ENCODE assay signal across 33 cellular contexts in genomic region chr2:202109139-202109736, GRCh38. TPM values are rescaled to one million over a fixed set of nuclear protein-coding genes. Genes with fewer than 3 reads are reported as not detected.
DNase-seq lines count a peak whose midpoint lies in the region; ATAC-seq and TF ChIP-seq lines count a peak whose summit lies in the region.
"Had no signal": no experiment of that assay in that cellular context is flagged by ENCODE, and none has a peak within 500 bp of the region (broad histone marks: within the 10 kb centered on the region; RNA-seq: fewer than 3 reads in every experiment).

No MANE protein-coding gene starts in this region.

- ATAC-seq in HG03280 (IDR thresholded peaks at IDR 0.05; ENCODE audit: unreplicated experiment) (no peak), upper lobe of right lung (no peak)
- ATAC-seq: activated CD4-positive, CD25-positive, alpha-beta regulatory T cell treated with anti-CD3 and anti-CD28 coated beads, Interleukin-2, amount 50 U/mL, for 24 hours; naive thymus-derived CD8-positive, alpha-beta T cell; T-helper 17 cell had no signal

- H3K4me1 ChIP-seq in upper lobe of right lung: no peaks in the 10 kb centered on the region

- no peak for TF ChIP-seq CTCF in type B pancreatic cell (conservative IDR thresholded peaks at IDR 0.05)
- no peak for TF ChIP-seq CTCF in upper lobe of right lung (IDR thresholded peaks at IDR 0.05)

- intact Hi-C loops in upper lobe of right lung (cut with DNase I): no loop called here

- no peak overlapping the region for H3K4me3 Mint-ChIP-seq in type B pancreatic cell
- H3K4me3 Mint-ChIP-seq: activated naive CD8-positive, alpha-beta T cell treated with anti-CD3 and anti-CD28 coated beads, Interleukin-2, amount 10 ng/mL, durations not matched to agents 7 days and 5 days; central memory CD8-positive, alpha-beta T cell; naive thymus-derived CD8-positive, alpha-beta T cell; T-helper 17 cell had no signal

- peak overlapping the region; percentile 53 for H3K27ac Mint-ChIP-seq in type B pancreatic cell
- H3K27ac Mint-ChIP-seq: activated naive CD8-positive, alpha-beta T cell treated with anti-CD3 and anti-CD28 coated beads, Interleukin-2, amount 10 ng/mL, durations not matched to agents 7 days and 5 days; naive thymus-derived CD8-positive, alpha-beta T cell; T-helper 17 cell had no signal

- H3K4me1 Mint-ChIP-seq in type B pancreatic cell (ENCODE audit: unreplicated experiment): peaks cover 25% of the 10 kb centered on the region
- H3K4me1 Mint-ChIP-seq: central memory CD8-positive, alpha-beta T cell; naive thymus-derived CD8-positive, alpha-beta T cell; T-helper 17 cell had no signal

- peaks cover 3% of the 10 kb centered on the region for H3K27me3 Mint-ChIP-seq in type B pancreatic cell

- H3K27ac ChIP-seq in SK-N-MC: no peak overlapping the region
- H3K27ac ChIP-seq in upper lobe of right lung: no peak overlapping the region
- H3K27ac ChIP-seq: 22Rv1, hepatocyte, KMS-11, psoas muscle, RWPE1, tibial nerve had no signal

- H3K9ac ChIP-seq in SK-N-MC (ENCODE audit: insufficient read length): no peak overlapping the region
- H3K9ac ChIP-seq: KMS-11 had no signal

- H3K36me3 ChIP-seq in SK-N-MC (ENCODE audit: insufficient read depth, low read length) (no peaks in the 10 kb centered on the region), upper lobe of right lung (no peaks in the 10 kb centered on the region)
- H3K36me3 ChIP-seq: tibial nerve had no signal

- no peaks in the 10 kb centered on the region for H3K9me3 Mint-ChIP-seq in type B pancreatic cell
- H3K9me3 Mint-ChIP-seq: activated naive CD8-positive, alpha-beta T cell treated with anti-CD3 and anti-CD28 coated beads, Interleukin-2, amount 10 ng/mL, durations not matched to agents 7 days and 5 days; central memory CD8-positive, alpha-beta T cell; naive thymus-derived CD8-positive, alpha-beta T cell had no signal

- H3K9me3 ChIP-seq in SK-N-MC (ENCODE audit: low read depth, low read length) (no peaks in the 10 kb centered on the region), upper lobe of right lung (no peaks in the 10 kb centered on the region)
- H3K9me3 ChIP-seq: psoas muscle, tibial nerve had no signal

- H3K36me3 Mint-ChIP-seq in type B pancreatic cell: no peaks in the 10 kb centered on the region
- H3K36me3 Mint-ChIP-seq: activated naive CD8-positive, alpha-beta T cell treated with anti-CD3 and anti-CD28 coated beads, Interleukin-2, amount 10 ng/mL, durations not matched to agents 7 days and 5 days; naive thymus-derived CD8-positive, alpha-beta T cell had no signal

- H3K27me3 ChIP-seq in upper lobe of right lung: no peaks in the 10 kb centered on the region
- H3K27me3 ChIP-seq: hepatocyte, tibial nerve had no signal

- DNase-seq in DMS 273 (lab: John Stamatoyannopoulos, UW; ENCODE audit: unreplicated experiment) (peak; percentile 41), DMS 273 treated with DMSO at 0.1 percent for 48 hours (lab: John Stamatoyannopoulos, UW) (no peak), SK-N-MC (ENCODE audit: low read depth, low spot score) (no peak), cerebellum (ENCODE audit: low spot score) (peak; percentile 64), type B pancreatic cell (ENCODE audit: extremely low spot score, unreplicated experiment) (no peak), upper lobe of right lung (no peak), NCI-H510A treated with DMSO at 0.1 percent for 48 hours (lab: John Stamatoyannopoulos, UW) (no peak)
- DNase-seq: activated CD4-positive, alpha-beta T cell treated with anti-CD3 and anti-CD28 coated beads, Interleukin-2, amount 50 U/mL, for 4 hours; activated gamma-delta T cell treated with Interleukin-2 at 50 U/mL for 16 hours; activated naive CD8-positive, alpha-beta T cell treated with anti-CD3 and anti-CD28 coated beads, Interleukin-2, amount 10 ng/mL, durations not matched to agents 7 days and 5 days; activated T-cell treated with anti-CD3 and anti-CD28 coated beads, Interleukin-2, amount 50 U/mL, for 48 hours; DND-41; GOT3; kidney glomerular epithelial cell; MM.1S; naive thymus-derived CD8-positive, alpha-beta T cell; NCI-H1417 treated with DMSO at 0.1 percent for 48 hours; NCI-H2029 treated with DMSO at 0.1 percent for 48 hours; nucleus accumbens; OCI-M1; stimulated activated CD4-positive, alpha-beta T cell treated with anti-CD3 and anti-CD28 coated beads, Interleukin-4, amount 100 ng/mL, for 1 hour; T-helper 17 cell had no signal

- H3K4me3 ChIP-seq in SK-N-MC (0 out of 2 replicates have a peak overlapping the region, but pooled peaks have one; percentile 4), upper lobe of right lung (no peak overlapping the region)
- H3K4me3 ChIP-seq: hepatocyte, psoas muscle, tibial nerve had no signal

RNA-seq across cellular contexts. Expression of gene KIAA2012, which starts 36.2 kb away (rescaled TPM):
- total RNA-seq in cerebellum (1.00 TPM), type B pancreatic cell (ENCODE audit: low replicate concordance) (0.12 and 1.3 TPM in 2 replicates), upper lobe of right lung (not detected)
- total RNA-seq: activated naive CD8-positive, alpha-beta T cell treated with anti-CD3 and anti-CD28 coated beads, Interleukin-2, amount 10 ng/mL, durations not matched to agents 7 days and 5 days; dermis microvascular lymphatic vessel endothelial cell; lower leg skin; naive thymus-derived CD8-positive, alpha-beta T cell; T-helper 17 cell; tibial nerve had no signal

Comparison
In these comparisons a context has a peak if more than half of its experiments do, and no peak if none do; other contexts are left out.
1. DNase-seq: peak in DMS 273 (single experiment) and cerebellum (single experiment); none in DMS 273 treated with DMSO at 0.1 percent for 48 hours (single experiment), SK-N-MC (single experiment), type B pancreatic cell (single experiment), upper lobe of right lung (single experiment) and NCI-H510A treated with DMSO at 0.1 percent for 48 hours (single experiment).